ENCODE assay signal across 15 cellular contexts in genomic region chr17:76368545-76368944, GRCh38. TPM values are rescaled to one million over a fixed set of nuclear protein-coding genes. Genes with fewer than 3 reads are reported as not detected.
DNase-seq lines count a peak whose midpoint lies in the region; ATAC-seq and TF ChIP-seq lines count a peak whose summit lies in the region.
"Had no signal": no experiment of that assay in that cellular context is flagged by ENCODE, and none has a peak within 500 bp of the region (broad histone marks: within the 10 kb centered on the region; RNA-seq: fewer than 3 reads in every experiment).

No MANE protein-coding gene starts in this region.

- H3K27me3 Mint-ChIP-seq in mesothelial cell of epicardium (ENCODE audit: low read depth), result no peaks in the 10 kb centered on the region
- no peaks in the 10 kb centered on the region for H3K27me3 Mint-ChIP-seq in MCF 10A (ENCODE audit: insufficient read depth, unreplicated experiment)

- no peaks in the 10 kb centered on the region for H3K27me3 ChIP-seq in BLaER1

- peaks cover 17% of the 10 kb centered on the region for H3K4me1 Mint-ChIP-seq in mesothelial cell of epicardium
- peaks cover 15% of the 10 kb centered on the region for H3K4me1 Mint-ChIP-seq in MCF 10A (ENCODE audit: insufficient read depth, unreplicated experiment)

- intact Hi-C loops in MCF 10A (cut with micrococcal nuclease), result no loop called here

- CTCF ChIA-PET in MCF 10A (lab: Yijun Ruan, JAX), result no interaction called here

- in situ Hi-C loops in GM13976 (cut with MboI; ENCODE audit: low sequenced_read_pairs, unreplicated experiment), result no loop called here

- ATAC-seq in SK-N-SH treated with all-trans-retinoic acid at 6 μM for 48 hours (peak; percentile 69), GM21526 (IDR thresholded peaks at IDR 0.05; ENCODE audit: low FRiP score, unreplicated experiment) (no peak), GM18511 (IDR thresholded peaks at IDR 0.05; ENCODE audit: unreplicated experiment) (no peak)
- ATAC-seq: activated CD4-positive, CD25-positive, alpha-beta regulatory T cell treated with anti-CD3 and anti-CD28 coated beads, Interleukin-2, amount 50 U/mL, for 24 hours; left lobe of liver had no signal

- H3K9me3 Mint-ChIP-seq in mesothelial cell of epicardium (no peaks in the 10 kb centered on the region), MCF 10A (ENCODE audit: unreplicated experiment) (no peaks in the 10 kb centered on the region)

- peak overlapping the region; percentile 73 for H3K27ac Mint-ChIP-seq in mesothelial cell of epicardium
- H3K27ac Mint-ChIP-seq in MCF 10A (ENCODE audit: low read depth, unreplicated experiment), result no peak overlapping the region

- H3K36me3 Mint-ChIP-seq in mesothelial cell of epicardium (no peaks in the 10 kb centered on the region), MCF 10A (ENCODE audit: insufficient read depth, unreplicated experiment) (no peaks in the 10 kb centered on the region)

- H3K4me3 ChIP-seq in BLaER1, result no peak overlapping the region

- no peak for TF ChIP-seq CTCF in GM13976 (IDR thresholded peaks at IDR 0.05; ENCODE audit: borderline replicate concordance, control extremely low read depth, extremely low read depth, insufficient read depth, missing control alignments)
- TF ChIP-seq CTCF in mesothelial cell of epicardium (IDR thresholded peaks at IDR 0.05; ENCODE audit: unreplicated experiment), result no peak
- no peak for TF ChIP-seq CTCF in MCF 10A (IDR thresholded peaks at IDR 0.05; ENCODE audit: unreplicated experiment)

- peaks cover 44% of the 10 kb centered on the region for H3K4me1 ChIP-seq in BLaER1

- POLR2A ChIA-PET in MCF 10A (lab: Yijun Ruan, JAX), result no interaction called here

- H3K9me3 ChIP-seq in BLaER1, result no peaks in the 10 kb centered on the region

- H3K27ac ChIP-seq in BLaER1, result peak overlapping the region; percentile 32; the same call in 1 of the 2 replicates

- H3K4me2 ChIP-seq in BLaER1, result peak overlapping the region; percentile 76

- H3K4me3 Mint-ChIP-seq in mesothelial cell of epicardium (no peak overlapping the region), MCF 10A (ENCODE audit: unreplicated experiment) (no peak overlapping the region)

- H3K36me3 ChIP-seq in BLaER1, result no peaks in the 10 kb centered on the region

- no peak overlapping the region for H3K9ac ChIP-seq in BLaER1

- BruUV-seq in MCF 10A (replicated peaks; lab: Mats Ljungman, UMichigan), result no TSS peak

- H4K20me1 ChIP-seq in BLaER1, result no peaks in the 10 kb centered on the region

- DNase-seq in GM13976 (ENCODE audit: low spot score) (peak; percentile 57), mesothelial cell of epicardium (ENCODE audit: low spot score in 2 of 2, unreplicated experiment in 2 of 2) (no peak), MCF 10A (ENCODE audit: unreplicated experiment) (no peak), DMS153 treated with DMSO at 0.1 percent for 48 hours (lab: John Stamatoyannopoulos, UW; ENCODE audit: unreplicated experiment) (no peak)
- DNase-seq: AML-193, cerebellar nuclear complex, MV-4-11, NCI-H1930, SHP77 treated with DMSO at 0.1 percent for 48 hours had no signal

TF ChIP-seq in SK-N-SH treated with all-trans-retinoic acid at 6 μM for 48 hours, 23 proteins besides CTCF, POLR2A, EP300 and RAD21:
- TF ChIP-seq ISL1 (CRISPR knock-in tag; IDR thresholded peaks at IDR 0.05) (no peak), TCF4 (CRISPR knock-in tag; IDR thresholded peaks at IDR 0.05; ENCODE audit: borderline replicate concordance) (peak; percentile 86)
- TF ChIP-seq, protein P1, sequence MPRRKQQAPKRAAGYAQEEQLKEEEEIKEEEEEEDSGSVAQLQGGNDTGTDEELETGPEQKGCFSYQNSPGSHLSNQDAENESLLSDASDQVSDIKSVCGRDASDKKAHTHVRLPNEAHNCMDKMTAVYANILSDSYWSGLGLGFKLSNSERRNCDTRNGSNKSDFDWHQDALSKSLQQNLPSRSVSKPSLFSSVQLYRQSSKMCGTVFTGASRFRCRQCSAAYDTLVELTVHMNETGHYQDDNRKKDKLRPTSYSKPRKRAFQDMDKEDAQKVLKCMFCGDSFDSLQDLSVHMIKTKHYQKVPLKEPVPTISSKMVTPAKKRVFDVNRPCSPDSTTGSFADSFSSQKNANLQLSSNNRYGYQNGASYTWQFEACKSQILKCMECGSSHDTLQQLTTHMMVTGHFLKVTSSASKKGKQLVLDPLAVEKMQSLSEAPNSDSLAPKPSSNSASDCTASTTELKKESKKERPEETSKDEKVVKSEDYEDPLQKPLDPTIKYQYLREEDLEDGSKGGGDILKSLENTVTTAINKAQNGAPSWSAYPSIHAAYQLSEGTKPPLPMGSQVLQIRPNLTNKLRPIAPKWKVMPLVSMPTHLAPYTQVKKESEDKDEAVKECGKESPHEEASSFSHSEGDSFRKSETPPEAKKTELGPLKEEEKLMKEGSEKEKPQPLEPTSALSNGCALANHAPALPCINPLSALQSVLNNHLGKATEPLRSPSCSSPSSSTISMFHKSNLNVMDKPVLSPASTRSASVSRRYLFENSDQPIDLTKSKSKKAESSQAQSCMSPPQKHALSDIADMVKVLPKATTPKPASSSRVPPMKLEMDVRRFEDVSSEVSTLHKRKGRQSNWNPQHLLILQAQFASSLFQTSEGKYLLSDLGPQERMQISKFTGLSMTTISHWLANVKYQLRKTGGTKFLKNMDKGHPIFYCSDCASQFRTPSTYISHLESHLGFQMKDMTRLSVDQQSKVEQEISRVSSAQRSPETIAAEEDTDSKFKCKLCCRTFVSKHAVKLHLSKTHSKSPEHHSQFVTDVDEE (CRISPR knock-in tag; IDR thresholded peaks at IDR 0.05), result no peak
- TF ChIP-seq, protein P2, sequence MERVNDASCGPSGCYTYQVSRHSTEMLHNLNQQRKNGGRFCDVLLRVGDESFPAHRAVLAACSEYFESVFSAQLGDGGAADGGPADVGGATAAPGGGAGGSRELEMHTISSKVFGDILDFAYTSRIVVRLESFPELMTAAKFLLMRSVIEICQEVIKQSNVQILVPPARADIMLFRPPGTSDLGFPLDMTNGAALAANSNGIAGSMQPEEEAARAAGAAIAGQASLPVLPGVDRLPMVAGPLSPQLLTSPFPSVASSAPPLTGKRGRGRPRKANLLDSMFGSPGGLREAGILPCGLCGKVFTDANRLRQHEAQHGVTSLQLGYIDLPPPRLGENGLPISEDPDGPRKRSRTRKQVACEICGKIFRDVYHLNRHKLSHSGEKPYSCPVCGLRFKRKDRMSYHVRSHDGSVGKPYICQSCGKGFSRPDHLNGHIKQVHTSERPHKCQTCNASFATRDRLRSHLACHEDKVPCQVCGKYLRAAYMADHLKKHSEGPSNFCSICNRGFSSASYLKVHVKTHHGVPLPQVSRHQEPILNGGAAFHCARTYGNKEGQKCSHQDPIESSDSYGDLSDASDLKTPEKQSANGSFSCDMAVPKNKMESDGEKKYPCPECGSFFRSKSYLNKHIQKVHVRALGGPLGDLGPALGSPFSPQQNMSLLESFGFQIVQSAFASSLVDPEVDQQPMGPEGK (CRISPR knock-in tag; IDR thresholded peaks at IDR 0.05; ENCODE audit: borderline replicate concordance), result no peak

RNA-seq across cellular contexts. Expression of gene PRPSAP1, which starts 14.8 kb away (rescaled TPM):
- total RNA-seq in mesothelial cell of epicardium (51.3 to 57.7 TPM (median 57.6 TPM) in 3 replicates), MCF 10A (2022) (25.9 and 42.3 TPM in 2 replicates)

RNA-seq across cellular contexts. Expression of gene SPHK1, which starts 15.9 kb away (rescaled TPM):
- 1.7 to 2.0 TPM (median 1.9 TPM) in 3 replicates for total RNA-seq in mesothelial cell of epicardium
- 7.1 and 12.6 TPM in 2 replicates for total RNA-seq in MCF 10A (2022)
